Comparison of ENCODE assay signal across 31 cellular contexts in genomic region chr11:33663121-33663520, GRCh38. TPM values are rescaled to one million over a fixed set of nuclear protein-coding genes. Genes with fewer than 3 reads are reported as not detected.
"Had no signal": no experiment of that assay in that cellular context is flagged by ENCODE, and none has a peak within 500 bp of the region (broad histone marks: within the 10 kb centered on the region; RNA-seq: fewer than 3 reads in every experiment).

No MANE protein-coding gene starts in this region.

- H2AFZ ChIP-seq: hepatocyte had no signal

- H3K36me3 ChIP-seq: esophagus muscularis mucosa, gastroesophageal sphincter, heart left ventricle, pancreas, sigmoid colon, spleen, thoracic aorta, upper lobe of right lung, uterus had no signal

- H3K27me3 ChIP-seq: foreskin keratinocyte, heart left ventricle, hepatocyte, pancreas, sigmoid colon, tibial nerve, upper lobe of right lung, uterus had no signal

- H3K9me3 Mint-ChIP-seq: memory B cell; natural killer cell; stimulated activated naive B cell treated with anti-CD40 and anti-IgM and Interleukin-4, amounts not matched to agents 10 μg/mL and 1 μg/mL and 100 μg/mL, for 72 hours; stimulated activated naive CD8-positive, alpha-beta T cell treated with anti-CD3 and anti-CD28 coated beads, Interleukin-15, Interleukin-2, amounts not matched to agents 100 ng/mL and 50 ng/mL, for 24 hours had no signal

- ATAC-seq: foreskin keratinocyte; gastroesophageal sphincter; heart left ventricle; left lobe of liver; natural killer cell; pancreas; right cardiac atrium; stimulated activated naive B cell treated with anti-CD40 and anti-IgM and Interleukin-4, amounts not matched to agents 10 μg/mL and 1 μg/mL and 100 μg/mL, for 72 hours; upper lobe of right lung had no signal

- H3K79me2 ChIP-seq: hepatocyte had no signal

- H3K27ac ChIP-seq: coronary artery, esophagus muscularis mucosa, foreskin keratinocyte, gastroesophageal sphincter, heart left ventricle, hepatocyte, pancreas, sigmoid colon, spleen, thoracic aorta, tibial nerve, upper lobe of right lung, uterus had no signal

- H3K27ac Mint-ChIP-seq: memory B cell; natural killer cell; stimulated activated naive B cell treated with anti-CD40 and anti-IgM and Interleukin-4, amounts not matched to agents 10 μg/mL and 1 μg/mL and 100 μg/mL, for 72 hours; stimulated activated naive CD8-positive, alpha-beta T cell treated with anti-CD3 and anti-CD28 coated beads, Interleukin-15, Interleukin-2, amounts not matched to agents 100 ng/mL and 50 ng/mL, for 24 hours had no signal

- H3K4me1 ChIP-seq: esophagus muscularis mucosa, foreskin keratinocyte, gastroesophageal sphincter, heart left ventricle, pancreas, sigmoid colon, spleen, tibial nerve, upper lobe of right lung, uterus had no signal

- H3K4me3 Mint-ChIP-seq: memory B cell; natural killer cell; stimulated activated naive B cell treated with anti-CD40 and anti-IgM and Interleukin-4, amounts not matched to agents 10 μg/mL and 1 μg/mL and 100 μg/mL, for 72 hours; stimulated activated naive CD8-positive, alpha-beta T cell treated with anti-CD3 and anti-CD28 coated beads, Interleukin-15, Interleukin-2, amounts not matched to agents 100 ng/mL and 50 ng/mL, for 24 hours had no signal

- H3K36me3 Mint-ChIP-seq: memory B cell, natural killer cell had no signal

- H3K4me3 ChIP-seq: coronary artery, esophagus muscularis mucosa, gastroesophageal sphincter, heart left ventricle, hepatocyte, lung, pancreas, sigmoid colon, spleen, thoracic aorta, tibial nerve, upper lobe of right lung, uterus had no signal

- H3K4me2 ChIP-seq: hepatocyte had no signal

- DNase-seq: dermis blood vessel endothelial cell; effector memory CD4-positive, alpha-beta T cell; foreskin keratinocyte; heart left ventricle; kidney; natural killer cell; occipital lobe; pancreas; right cardiac atrium; sigmoid colon; spleen; stimulated activated CD4-positive, alpha-beta T cell treated with anti-CD3 and anti-CD28 coated beads, Interleukin-2, amount 100 ng/mL, for 48 hours; stimulated activated naive B cell treated with anti-CD40 and anti-IgM and Interleukin-4, amounts not matched to agents 10 μg/mL and 1 μg/mL and 100 μg/mL, for 72 hours; upper lobe of right lung; uterus had no signal

- H3K4me1 Mint-ChIP-seq: memory B cell, natural killer cell had no signal

RNA-seq across cellular contexts. Expression of gene C11orf91, which starts 37.5 kb away (rescaled TPM):
- total RNA-seq: dermis blood vessel endothelial cell, epithelial cell of proximal tubule, esophagus muscularis mucosa, fibroblast of lung, gastroesophageal sphincter, hepatocyte, kidney, left lobe of liver, liver, mononuclear cell, natural killer cell, occipital lobe, sigmoid colon, skeletal muscle tissue, thoracic aorta, tibial nerve, uterus had no signal
- polyA plus RNA-seq: heart left ventricle, hepatocyte, liver, neural cell, right cardiac atrium, sigmoid colon, spleen had no signal
